Comparison of ENCODE assay signal across 9 cellular contexts in genomic region chr13:110411316-110412105, GRCh38.
A peak's percentile ranks its signal among the peaks of the same experiment; 100 is the strongest.
DNase-seq lines count a peak whose midpoint lies in the region; ATAC-seq, FAIRE-seq and TF ChIP-seq lines count a peak whose summit lies in the region.
"Had no signal": no experiment of that assay in that cellular context is flagged by ENCODE, and none has a peak within 500 bp of the region (broad histone marks: within the 10 kb centered on the region; RNA-seq: fewer than 3 reads in every experiment).

No MANE protein-coding gene starts in this region.

- in situ Hi-C loops in Caki2 (cut with HindIII; ENCODE audit: low pct_unique_long_range_greater_than_20kb, low sequenced_read_pairs): no loop called here

- no peak for TF ChIP-seq POLR2A in breast epithelium (IDR thresholded peaks at IDR 0.05)
- TF ChIP-seq POLR2A in GM12891 (IDR thresholded peaks at IDR 0.05; ENCODE audit: low read depth, low read length): no peak

- H3K4me1 ChIP-seq in breast epithelium (peaks cover 0 to 7% of the 10 kb centered on the region in 2 donors), osteoblast (ENCODE audit: insufficient read depth, low read length) (peaks cover 44% of the 10 kb centered on the region)

- TF ChIP-seq CTCF in breast epithelium (IDR thresholded peaks at IDR 0.05): no peak
- no peak for TF ChIP-seq CTCF in osteoblast (IDR thresholded peaks at IDR 0.05; ENCODE audit: extremely low read depth, low read depth, low read length)

- no peak for FAIRE-seq in GM12891 (lab: Jason Lieb, UNC)
- FAIRE-seq: D721Med had no signal

- intact Hi-C loops in breast epithelium (cut with DNase I; ENCODE audit: low total_unique reads): loop anchor here (10.0 kb wide), 1 partner anchor 187 kb away; no protein-coding TSS in a partner anchor

- H3K4me2 ChIP-seq in osteoblast (ENCODE audit: insufficient read depth, low read length): peak overlapping the region; percentile 15

- peaks cover 21% of the 10 kb centered on the region for H3K79me2 ChIP-seq in osteoblast (ENCODE audit: insufficient read depth, low read length)

- H3K36me3 ChIP-seq in breast epithelium (no peaks in the 10 kb centered on the region), osteoblast (ENCODE audit: insufficient read depth, low read length) (peaks cover 33% of the 10 kb centered on the region)

- DNase-seq in Caki2 (ENCODE audit: low read depth) (peak; percentile 87), breast epithelium (ENCODE audit: low spot score in 2 of 2) (no peak), osteoblast (ENCODE audit: insufficient read length, low spot score, missing footprints) (no peak), ecto neural progenitor cell (ENCODE audit: low spot score) (no peak), GM12891 (ENCODE audit: insufficient read length, low spot score) (no peak), NCI-H446 (lab: John Stamatoyannopoulos, UW) (no peak)
- DNase-seq in stimulated activated CD8-positive, alpha-beta memory T cell treated with anti-CD3 and anti-CD28 coated beads, Interleukin-4, amount 100 ng/mL, for 48 hours: no peak

- no peaks in the 10 kb centered on the region for H3K27me3 ChIP-seq in breast epithelium
- H3K27me3 ChIP-seq in osteoblast (ENCODE audit: insufficient read depth, low read length): no peaks in the 10 kb centered on the region

- H4K20me1 ChIP-seq in osteoblast (ENCODE audit: insufficient read depth, low read length): no peaks in the 10 kb centered on the region

- H3K4me3 ChIP-seq in breast epithelium (no peak overlapping the region), osteoblast (ENCODE audit: insufficient read depth, low read length) (no peak overlapping the region)

- no peak overlapping the region for H2AFZ ChIP-seq in osteoblast (ENCODE audit: low read length)

- ATAC-seq in HG02763 (IDR thresholded peaks at IDR 0.05; ENCODE audit: unreplicated experiment): peak; percentile 16

- H3K27ac ChIP-seq in breast epithelium: peak overlapping the region; percentile 86 to 89
- H3K27ac ChIP-seq in osteoblast (ENCODE audit: low read depth, low read length): peak overlapping the region; percentile 89

- H3K9me3 ChIP-seq in breast epithelium: no peaks in the 10 kb centered on the region
- H3K9me3 ChIP-seq in osteoblast (ENCODE audit: low read depth, low read length): no peaks in the 10 kb centered on the region

TF ChIP-seq in GM12891, 5 proteins besides CTCF, POLR2A, EP300 and RAD21:
- TF ChIP-seq TAF1 (IDR thresholded peaks at IDR 0.05; ENCODE audit: low read depth, low read length): no peak
- TF ChIP-seq PAX5 (IDR thresholded peaks at IDR 0.05; ENCODE audit: insufficient read depth, low read length, severe bottlenecking): no peak
- no peak for TF ChIP-seq POLR2AphosphoS5 (IDR thresholded peaks at IDR 0.05; ENCODE audit: low read depth, low read length)
- no peak for TF ChIP-seq POU2F2 (IDR thresholded peaks at IDR 0.05; ENCODE audit: low read depth, low read length)
- no peak for TF ChIP-seq SPI1 (IDR thresholded peaks at IDR 0.05; ENCODE audit: low read depth, low read length)
